13 cellular contexts compared by ENCODE assay signal in the genomic region with DNA sequence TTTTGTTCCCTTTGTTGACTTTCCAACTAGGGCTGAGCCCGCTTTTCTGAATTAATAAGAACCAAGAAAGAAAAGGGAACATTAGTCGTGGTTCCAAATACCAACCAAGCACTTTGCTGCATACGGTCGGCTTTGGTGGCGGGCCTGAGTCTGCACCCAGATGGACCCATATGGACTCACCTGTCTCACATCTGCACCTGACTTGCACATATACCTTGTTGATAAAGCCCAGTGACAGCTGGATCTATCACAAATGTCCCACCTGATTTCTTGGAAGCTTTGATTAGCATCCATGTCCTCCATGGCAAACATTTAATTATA. TPM values are rescaled to one million over a fixed set of nuclear protein-coding genes. Genes with fewer than 3 reads are reported as not detected.
DNase-seq lines count a peak whose midpoint lies in the region; ATAC-seq and TF ChIP-seq lines count a peak whose summit lies in the region.
"Had no signal": no experiment of that assay in that cellular context is flagged by ENCODE, and none has a peak within 500 bp of the region (broad histone marks: within the 10 kb centered on the region; RNA-seq: fewer than 3 reads in every experiment).

No MANE protein-coding gene starts in this region.

- intact Hi-C loops in CD14-positive monocyte (cut with micrococcal nuclease): no loop called here
- intact Hi-C loops in activated T-helper 1 cell treated with anti-CD3 and anti-CD28 coated beads, Interleukin-12 subunit alpha, Interleukin-12 subunit beta, Interleukin-2, Interleukin-4 antibody, amounts not matched to agents 30 ng/mL and 10 ng/mL and 1 ng/mL, durations not matched to agents 14 hours and 24 hours and 36 hours (cut with micrococcal nuclease): loop anchor here (5.0 kb wide), 3 partner anchors 110 to 575 kb away; partner anchors contain the start of genes HDDC2 and HEY2

- H3K27ac Mint-ChIP-seq in CD14-positive monocyte: no peak overlapping the region
- no peak overlapping the region for H3K27ac Mint-ChIP-seq in activated T-helper 1 cell treated with anti-CD3 and anti-CD28 coated beads, Interleukin-12 subunit alpha, Interleukin-12 subunit beta, Interleukin-2, Interleukin-4 antibody, amounts not matched to agents 30 ng/mL and 10 ng/mL and 1 ng/mL, durations not matched to agents 14 hours and 24 hours and 36 hours

- peaks cover 18% of the 10 kb centered on the region for H3K4me1 Mint-ChIP-seq in CD14-positive monocyte
- H3K4me1 Mint-ChIP-seq in activated T-helper 1 cell treated with anti-CD3 and anti-CD28 coated beads, Interleukin-12 subunit alpha, Interleukin-12 subunit beta, Interleukin-2, Interleukin-4 antibody, amounts not matched to agents 30 ng/mL and 10 ng/mL and 1 ng/mL, durations not matched to agents 14 hours and 24 hours and 36 hours (ENCODE audit: low read depth): peaks cover 8% of the 10 kb centered on the region

- H3K4me3 Mint-ChIP-seq in CD14-positive monocyte: no peak overlapping the region
- H3K4me3 Mint-ChIP-seq in activated T-helper 1 cell treated with anti-CD3 and anti-CD28 coated beads, Interleukin-12 subunit alpha, Interleukin-12 subunit beta, Interleukin-2, Interleukin-4 antibody, amounts not matched to agents 30 ng/mL and 10 ng/mL and 1 ng/mL, durations not matched to agents 14 hours and 24 hours and 36 hours: no peak overlapping the region

- no peaks in the 10 kb centered on the region for H3K27me3 Mint-ChIP-seq in CD14-positive monocyte (ENCODE audit: low read depth in 3 of 3)
- peaks cover 9% of the 10 kb centered on the region for H3K27me3 Mint-ChIP-seq in activated T-helper 1 cell treated with anti-CD3 and anti-CD28 coated beads, Interleukin-12 subunit alpha, Interleukin-12 subunit beta, Interleukin-2, Interleukin-4 antibody, amounts not matched to agents 30 ng/mL and 10 ng/mL and 1 ng/mL, durations not matched to agents 14 hours and 24 hours and 36 hours (ENCODE audit: insufficient read depth)

- H3K9me3 Mint-ChIP-seq in CD14-positive monocyte: no peaks in the 10 kb centered on the region
- H3K9me3 Mint-ChIP-seq in activated T-helper 1 cell treated with anti-CD3 and anti-CD28 coated beads, Interleukin-12 subunit alpha, Interleukin-12 subunit beta, Interleukin-2, Interleukin-4 antibody, amounts not matched to agents 30 ng/mL and 10 ng/mL and 1 ng/mL, durations not matched to agents 14 hours and 24 hours and 36 hours: no peaks in the 10 kb centered on the region

- no peaks in the 10 kb centered on the region for H3K36me3 Mint-ChIP-seq in CD14-positive monocyte
- no peaks in the 10 kb centered on the region for H3K36me3 Mint-ChIP-seq in activated T-helper 1 cell treated with anti-CD3 and anti-CD28 coated beads, Interleukin-12 subunit alpha, Interleukin-12 subunit beta, Interleukin-2, Interleukin-4 antibody, amounts not matched to agents 30 ng/mL and 10 ng/mL and 1 ng/mL, durations not matched to agents 14 hours and 24 hours and 36 hours (ENCODE audit: low read depth)

- TF ChIP-seq CTCF in CD14-positive monocyte (IDR thresholded peaks at IDR 0.05): peak; percentile 69

- H3K27ac ChIP-seq in epithelial cell of prostate: peak overlapping the region; percentile 85
- H3K27ac ChIP-seq: BLaER1 treated with 17β-estradiol and CSF1 and Interleukin-3, amounts not matched to agents 10 nM and 100 nM; heart left ventricle; SJCRH30 had no signal

- peak; percentile 14 for ATAC-seq in GM21528 (IDR thresholded peaks at IDR 0.05; ENCODE audit: low FRiP score, unreplicated experiment)
- peak; percentile 5 for ATAC-seq in HG03565 (IDR thresholded peaks at IDR 0.05; ENCODE audit: unreplicated experiment)

- DNase-seq in CD14-positive monocyte (ENCODE audit: low spot score) (no peak), epithelial cell of prostate (ENCODE audit: low read depth, low spot score) (no peak), nucleus accumbens (lab: John Stamatoyannopoulos, UW) (no peak), mucosa of gallbladder (ENCODE audit: low spot score) (no peak), amygdala (lab: John Stamatoyannopoulos, UW) (no peak)
- no peak for DNase-seq in activated T-helper 1 cell treated with anti-CD3 and anti-CD28 coated beads, Interleukin-12 subunit alpha, Interleukin-12 subunit beta, Interleukin-2, Interleukin-4 antibody, amounts not matched to agents 30 ng/mL and 10 ng/mL and 1 ng/mL, durations not matched to agents 14 hours and 24 hours and 36 hours (ENCODE audit: low spot score)
- DNase-seq: effector CD8-positive, alpha-beta T cell; NCI-H1105 had no signal

RNA-seq across cellular contexts. Expression of gene TPD52L1, which starts 39.0 kb away (rescaled TPM):
- polyA plus RNA-seq in CD14-positive monocyte: not detected
- total RNA-seq in mucosa of gallbladder: 71.3 TPM
- 0.29 TPM in 1 of 2 replicates, not detected in the other for total RNA-seq in activated T-helper 1 cell treated with anti-CD3 and anti-CD28 coated beads, Interleukin-12 subunit alpha, Interleukin-12 subunit beta, Interleukin-2, Interleukin-4 antibody, amounts not matched to agents 30 ng/mL and 10 ng/mL and 1 ng/mL, durations not matched to agents 14 hours and 24 hours and 36 hours
- total RNA-seq: SJCRH30 had no signal

Comparison
In these comparisons a context has a peak if more than half of its experiments do, and no peak if none do; other contexts are left out.
1. RNA of gene TPD52L1, which starts 39.0 kb away (total RNA-seq): 71.3 TPM in mucosa of gallbladder (single experiment); 0.29 TPM in activated T-helper 1 cell treated with anti-CD3 and anti-CD28 coated beads, Interleukin-12 subunit alpha, Interleukin-12 subunit beta, Interleukin-2, Interleukin-4 antibody, amounts not matched to agents 30 ng/mL and 10 ng/mL and 1 ng/mL, durations not matched to agents 14 hours and 24 hours and 36 hours; every median in the first group is over 10 times any median in the second.